ENCODE assay signal across 19 cellular contexts in genomic region chr15:73002509-73002908, GRCh38. TPM values are rescaled to one million over a fixed set of nuclear protein-coding genes. Genes with fewer than 3 reads are reported as not detected.
DNase-seq lines count a peak whose midpoint lies in the region; ATAC-seq and TF ChIP-seq lines count a peak whose summit lies in the region.
"Had no signal": no experiment of that assay in that cellular context is flagged by ENCODE, and none has a peak within 500 bp of the region (broad histone marks: within the 10 kb centered on the region; RNA-seq: fewer than 3 reads in every experiment).

No MANE protein-coding gene starts in this region.

- H3K4me2 ChIP-seq in mesenchymal stem cell (ENCODE audit: low read length, poor library complexity, severe bottlenecking) (no peak overlapping the region), MM.1S (ENCODE audit: low read depth, low read length) (no peak overlapping the region)

- no peak overlapping the region for H4K8ac ChIP-seq in mesenchymal stem cell (ENCODE audit: low read length)

- H3K4ac ChIP-seq in mesenchymal stem cell (ENCODE audit: low read depth in 1 of 2, low read length in 2 of 2), result no peak overlapping the region

- H2AK5ac ChIP-seq in mesenchymal stem cell (ENCODE audit: low read length, severe bottlenecking), result no peak overlapping the region

- ATAC-seq in HG03565 (IDR thresholded peaks at IDR 0.05; ENCODE audit: unreplicated experiment), result no peak

- H3K79me2 ChIP-seq in MM.1S (ENCODE audit: low read length), result no peaks in the 10 kb centered on the region

- no peak overlapping the region for H2BK120ac ChIP-seq in mesenchymal stem cell (ENCODE audit: low read depth, low read length)

- no peaks in the 10 kb centered on the region for H4K20me1 ChIP-seq in MM.1S (ENCODE audit: insufficient read depth, low read length)

- no TSS peak for BruUV-seq in Calu3 (replicated peaks; lab: Mats Ljungman, UMichigan)

- no peak overlapping the region for H3K27ac ChIP-seq in HEK293 (ENCODE audit: extremely low read depth, low read depth, low read length)
- H3K27ac ChIP-seq in mesenchymal stem cell (ENCODE audit: low read length, poor library complexity, severe bottlenecking), result peak overlapping the region; percentile 85
- H3K27ac ChIP-seq in MM.1S (ENCODE audit: low read length), result no peak overlapping the region
- H3K27ac ChIP-seq: left ventricle myocardium inferior, ovary, WERI-Rb-1 had no signal

- DNase-seq in AG10803 (ENCODE audit: low read depth) (peak; percentile 97), astrocyte of the hippocampus (ENCODE audit: low read depth, low spot score) (peak; percentile 45), mesenchymal stem cell (peak; percentile 85), MM.1S (no peak), Calu3 (no peak)
- DNase-seq in activated CD4-positive, alpha-beta T cell treated with anti-CD3 and anti-CD28 coated beads, Interleukin-2, amount 10 ng/mL, durations not matched to agents 24 days and 14 days, result no peak
- DNase-seq: activated CD4-positive, alpha-beta memory T cell treated with anti-CD3 and anti-CD28 coated beads for 36 hours; activated naive CD8-positive, alpha-beta T cell treated with anti-CD3 and anti-CD28 coated beads for 36 hours; activated T-cell treated with anti-CD3 and anti-CD28 coated beads, Interleukin-2, amount 50 U/mL, for 72 hours; caudate nucleus; effector CD4-positive, alpha-beta T cell; left ventricle myocardium inferior; ovary; stimulated activated CD4-positive, alpha-beta T cell treated with anti-CD3 and anti-CD28 coated beads, Interleukin-4, amount 100 ng/mL, for 24 hours; substantia nigra; T-helper 1 cell; WERI-Rb-1 had no signal

- 22% methylated on average over 4 of the region's 4 CpGs for WGBS in mesenchymal stem cell

- H3K14ac ChIP-seq in mesenchymal stem cell (ENCODE audit: low read length in 2 of 2), result no peak overlapping the region

- peaks cover 5% of the 10 kb centered on the region; the same call in 1 of the 2 replicates for H3K4me1 ChIP-seq in HEK293 (ENCODE audit: control insufficient read depth, insufficient read depth, low read length)
- peaks cover 4% of the 10 kb centered on the region for H3K4me1 ChIP-seq in mesenchymal stem cell (ENCODE audit: control insufficient read depth, insufficient read depth, low read depth, low read length)
- peaks cover 6% of the 10 kb centered on the region for H3K4me1 ChIP-seq in MM.1S (ENCODE audit: low read length)
- H3K4me1 ChIP-seq: left ventricle myocardium inferior had no signal

- no peak overlapping the region for H2BK15ac ChIP-seq in mesenchymal stem cell (ENCODE audit: low read depth, poor library complexity, severe bottlenecking)

- H2BK12ac ChIP-seq in mesenchymal stem cell (ENCODE audit: low read length in 2 of 2), result no peak overlapping the region

- no peak overlapping the region for H3K27ac Mint-ChIP-seq in activated CD4-positive, alpha-beta T cell treated with anti-CD3 and anti-CD28 coated beads, Interleukin-2, amount 10 ng/mL, durations not matched to agents 24 days and 14 days
- no peak overlapping the region for H3K27ac Mint-ChIP-seq in Calu3 (ENCODE audit: unreplicated experiment)
- H3K27ac Mint-ChIP-seq: activated CD4-positive, alpha-beta memory T cell treated with anti-CD3 and anti-CD28 coated beads for 36 hours; activated naive CD8-positive, alpha-beta T cell treated with anti-CD3 and anti-CD28 coated beads for 36 hours; activated T-cell treated with anti-CD3 and anti-CD28 coated beads, Interleukin-2, amount 50 U/mL, for 72 hours had no signal

- H3K9me2 ChIP-seq in MM.1S (replicated peaks; ENCODE audit: insufficient read depth, low read length), result no peaks in the 10 kb centered on the region

- no peak overlapping the region for H3K4me3 Mint-ChIP-seq in activated CD4-positive, alpha-beta T cell treated with anti-CD3 and anti-CD28 coated beads, Interleukin-2, amount 10 ng/mL, durations not matched to agents 24 days and 14 days
- no peak overlapping the region for H3K4me3 Mint-ChIP-seq in Calu3 (ENCODE audit: low read depth, unreplicated experiment)
- H3K4me3 Mint-ChIP-seq: activated CD4-positive, alpha-beta memory T cell treated with anti-CD3 and anti-CD28 coated beads for 36 hours; activated naive CD8-positive, alpha-beta T cell treated with anti-CD3 and anti-CD28 coated beads for 36 hours; activated T-cell treated with anti-CD3 and anti-CD28 coated beads, Interleukin-2, amount 50 U/mL, for 72 hours had no signal

- no peaks in the 10 kb centered on the region for H3K79me1 ChIP-seq in mesenchymal stem cell (replicated peaks; ENCODE audit: low read length, poor library complexity, severe bottlenecking)

- no peaks in the 10 kb centered on the region for H3F3A ChIP-seq in MM.1S (ENCODE audit: insufficient read depth, low read length)

- H3K9me3 Mint-ChIP-seq in activated CD4-positive, alpha-beta T cell treated with anti-CD3 and anti-CD28 coated beads, Interleukin-2, amount 10 ng/mL, durations not matched to agents 24 days and 14 days, result no peaks in the 10 kb centered on the region
- H3K9me3 Mint-ChIP-seq in Calu3 (ENCODE audit: low read depth, unreplicated experiment), result no peaks in the 10 kb centered on the region
- H3K9me3 Mint-ChIP-seq: activated CD4-positive, alpha-beta memory T cell treated with anti-CD3 and anti-CD28 coated beads for 36 hours; activated naive CD8-positive, alpha-beta T cell treated with anti-CD3 and anti-CD28 coated beads for 36 hours; activated T-cell treated with anti-CD3 and anti-CD28 coated beads, Interleukin-2, amount 50 U/mL, for 72 hours had no signal

- no peaks in the 10 kb centered on the region for H3K4me1 Mint-ChIP-seq in activated CD4-positive, alpha-beta T cell treated with anti-CD3 and anti-CD28 coated beads, Interleukin-2, amount 10 ng/mL, durations not matched to agents 24 days and 14 days
- no peaks in the 10 kb centered on the region for H3K4me1 Mint-ChIP-seq in Calu3 (ENCODE audit: low read depth, unreplicated experiment)
- H3K4me1 Mint-ChIP-seq: activated naive CD8-positive, alpha-beta T cell treated with anti-CD3 and anti-CD28 coated beads for 36 hours had no signal

- no peaks in the 10 kb centered on the region for H3K9me3 ChIP-seq in HEK293 (ENCODE audit: control insufficient read depth, insufficient read depth, low read depth, low read length)
- no peaks in the 10 kb centered on the region for H3K9me3 ChIP-seq in mesenchymal stem cell (ENCODE audit: control insufficient read depth, low read length)
- no peaks in the 10 kb centered on the region for H3K9me3 ChIP-seq in MM.1S (replicated peaks; ENCODE audit: insufficient read depth, low read length)
- H3K9me3 ChIP-seq: left ventricle myocardium inferior, ovary had no signal

- H2AFZ ChIP-seq in mesenchymal stem cell (ENCODE audit: low read depth, low read length), result no peak overlapping the region
- no peak overlapping the region for H2AFZ ChIP-seq in MM.1S (ENCODE audit: low read length)

- CTCF ChIA-PET in HEK293 (lab: Yijun Ruan, JAX) (interaction anchor here (1.1 kb wide), 1 partner anchor 13 kb away, joined by 3 read pairs; no protein-coding TSS in a partner anchor), Calu3 (lab: Charles Lee) (no interaction called here)

- H3K36me3 ChIP-seq in HEK293 (ENCODE audit: control insufficient read depth in 2 of 2, insufficient read depth in 1 of 2, low read length in 2 of 2) (no peaks in the 10 kb centered on the region), mesenchymal stem cell (ENCODE audit: control insufficient read depth in 1 of 2, insufficient read depth in 2 of 2, low read depth in 1 of 2, low read length in 2 of 2) (no peaks in the 10 kb centered on the region), MM.1S (replicated peaks; ENCODE audit: insufficient read depth, low read length) (no peaks in the 10 kb centered on the region)
- H3K36me3 ChIP-seq: left ventricle myocardium inferior, ovary, WERI-Rb-1 had no signal

- peaks cover 16% of the 10 kb centered on the region for H3K27me3 Mint-ChIP-seq in activated CD4-positive, alpha-beta T cell treated with anti-CD3 and anti-CD28 coated beads, Interleukin-2, amount 10 ng/mL, durations not matched to agents 24 days and 14 days
- H3K27me3 Mint-ChIP-seq in Calu3 (ENCODE audit: unreplicated experiment), result peaks cover 54% of the 10 kb centered on the region

- H3K9ac ChIP-seq in mesenchymal stem cell (ENCODE audit: low read length) (no peak overlapping the region), MM.1S (ENCODE audit: low read length) (no peak overlapping the region)

- no peak overlapping the region for H3K4me3 ChIP-seq in AG10803 (ENCODE audit: low read length)
- H3K4me3 ChIP-seq in HEK293 (ENCODE audit: low read depth, low read length), result no peak overlapping the region
- H3K4me3 ChIP-seq in mesenchymal stem cell (ENCODE audit: insufficient read depth in 1 of 2, low read depth in 1 of 2, low read length in 2 of 2), result no peak overlapping the region
- H3K4me3 ChIP-seq in MM.1S (ENCODE audit: low read length), result no peak overlapping the region
- H3K4me3 ChIP-seq: left ventricle myocardium inferior, ovary had no signal

- H3K18ac ChIP-seq in mesenchymal stem cell (ENCODE audit: low read depth in 1 of 2, low read length in 2 of 2), result no peak overlapping the region

- no peaks in the 10 kb centered on the region for H3K36me3 Mint-ChIP-seq in activated CD4-positive, alpha-beta T cell treated with anti-CD3 and anti-CD28 coated beads, Interleukin-2, amount 10 ng/mL, durations not matched to agents 24 days and 14 days (ENCODE audit: low read depth)
- H3K36me3 Mint-ChIP-seq in Calu3 (ENCODE audit: insufficient read depth, unreplicated experiment), result no peaks in the 10 kb centered on the region
- H3K36me3 Mint-ChIP-seq: activated CD4-positive, alpha-beta memory T cell treated with anti-CD3 and anti-CD28 coated beads for 36 hours; activated naive CD8-positive, alpha-beta T cell treated with anti-CD3 and anti-CD28 coated beads for 36 hours had no signal

- POLR2A ChIA-PET in HEK293 (lab: Yijun Ruan, JAX), result no interaction called here

- intact Hi-C loops in activated CD4-positive, alpha-beta T cell treated with anti-CD3 and anti-CD28 coated beads, Interleukin-2, amount 10 ng/mL, durations not matched to agents 24 days and 14 days (cut with micrococcal nuclease), result no loop called here
- intact Hi-C loops in Calu3 (cut with micrococcal nuclease; ENCODE audit: unreplicated experiment), result no loop called here

- peaks cover 0 to 9% of the 10 kb centered on the region in 2 experiments for H3K27me3 ChIP-seq in mesenchymal stem cell (ENCODE audit: control insufficient read depth in 1 of 2, insufficient read depth in 1 of 2, low read length in 2 of 2)
- no peaks in the 10 kb centered on the region for H3K27me3 ChIP-seq in MM.1S (replicated peaks; ENCODE audit: insufficient read depth, low read length)
- H3K27me3 ChIP-seq: ovary had no signal

- no peak for TF ChIP-seq CTCF in AG10803 (conservative IDR thresholded peaks at IDR 0.05; ENCODE audit: low read length)
- no peak for TF ChIP-seq CTCF in HEK293 (tag by site-specific recombination; IDR thresholded peaks at IDR 0.05)
- no peak for TF ChIP-seq CTCF in MM.1S (IDR thresholded peaks at IDR 0.05; ENCODE audit: low read length)
- TF ChIP-seq CTCF in Calu3 (IDR thresholded peaks at IDR 0.05; ENCODE audit: unreplicated experiment), result no peak

- H4K91ac ChIP-seq in mesenchymal stem cell (ENCODE audit: low read length), result no peak overlapping the region

- no peak overlapping the region for H3K23ac ChIP-seq in mesenchymal stem cell (ENCODE audit: low read length in 2 of 2)

- H2BK5ac ChIP-seq in mesenchymal stem cell (ENCODE audit: low read depth, low read length, poor library complexity, severe bottlenecking), result no peak overlapping the region

RNA-seq across cellular contexts. Expression of gene NEO1, which starts 49.8 kb away (rescaled TPM):
- 90.4 TPM for polyA plus RNA-seq in mesenchymal stem cell (2013, experiment 1 of 2)
- polyA plus RNA-seq in mesenchymal stem cell (2013, experiment 2 of 2), result 85.2 TPM
- 5.8 TPM in 2 replicates for total RNA-seq in activated CD4-positive, alpha-beta T cell treated with anti-CD3 and anti-CD28 coated beads, Interleukin-2, amount 10 ng/mL, durations not matched to agents 24 days and 14 days
- total RNA-seq in Calu3 (2022), result 20.4 and 35.1 TPM in 2 replicates

Comparison
In these comparisons a context has a peak if more than half of its experiments do, and no peak if none do; other contexts are left out.
1. DNase-seq: peak in AG10803 (single experiment), astrocyte of the hippocampus (single experiment) and mesenchymal stem cell (single experiment); none in activated CD4-positive, alpha-beta T cell treated with anti-CD3 and anti-CD28 coated beads, Interleukin-2, amount 10 ng/mL, durations not matched to agents 24 days and 14 days (single experiment), MM.1S (single experiment) and Calu3 (single experiment).